In the genomic region with DNA sequence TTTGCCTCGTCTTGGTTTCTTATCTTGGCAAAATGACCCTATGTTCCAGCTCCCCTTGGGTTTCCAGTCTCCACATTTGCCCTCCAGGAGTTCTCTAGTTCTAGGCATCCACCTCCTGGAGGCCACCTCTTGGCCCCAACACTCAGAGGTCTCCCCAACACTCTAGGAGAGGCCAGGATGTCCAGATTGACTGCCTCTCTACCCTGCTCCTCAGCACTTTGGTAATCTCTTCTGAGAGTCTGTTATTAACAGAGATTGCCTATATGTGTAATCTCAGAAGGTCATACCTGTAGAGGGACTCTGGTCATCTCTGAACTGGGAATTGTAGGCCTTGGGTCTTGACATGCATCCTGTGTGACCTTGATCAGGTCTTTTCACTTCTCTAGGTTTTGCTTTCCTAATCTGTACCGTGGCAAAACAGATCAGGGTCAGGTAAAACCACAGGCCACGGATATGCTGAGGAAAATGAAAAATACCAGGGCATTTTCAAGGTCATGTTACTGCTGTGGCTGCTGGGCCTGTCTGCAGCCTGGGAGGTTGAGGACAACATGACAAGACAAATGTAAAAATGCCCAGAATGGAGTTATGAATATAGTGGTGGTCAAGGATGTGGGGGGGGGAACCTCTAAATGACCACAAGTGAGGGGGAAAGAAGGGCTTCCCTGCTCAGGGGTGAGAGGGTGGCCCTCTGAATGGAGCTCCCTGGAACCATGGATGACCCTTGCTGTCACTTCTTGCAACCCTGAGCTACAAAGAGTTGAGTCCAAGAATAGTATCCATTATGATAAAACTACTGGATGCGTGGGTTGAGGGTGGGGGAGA, we compare ENCODE assay signal across 31 cellular contexts. TPM values are rescaled to one million over a fixed set of nuclear protein-coding genes. Genes with fewer than 3 reads are reported as not detected.
DNase-seq lines count a peak whose midpoint lies in the region; ATAC-seq and TF ChIP-seq lines count a peak whose summit lies in the region.
"Had no signal": no experiment of that assay in that cellular context is flagged by ENCODE, and none has a peak within 500 bp of the region (broad histone marks: within the 10 kb centered on the region; RNA-seq: fewer than 3 reads in every experiment).

No MANE protein-coding gene starts in this region.

- H3K4me3 Mint-ChIP-seq in chondrocyte (ENCODE audit: unreplicated experiment) (no peak overlapping the region), GM23338 (no peak overlapping the region)
- H3K4me3 Mint-ChIP-seq: CD14-positive monocyte, mesothelial cell of epicardium, nephron, T-cell had no signal

- no peaks in the 10 kb centered on the region for H3K79me2 ChIP-seq in GM23338 (replicated peaks; ENCODE audit: insufficient read depth)

- H4K20me1 ChIP-seq in GM23338 (replicated peaks; ENCODE audit: insufficient read depth): no peaks in the 10 kb centered on the region

- H3K36me3 Mint-ChIP-seq in chondrocyte (ENCODE audit: low read depth) (no peaks in the 10 kb centered on the region), GM23338 (ENCODE audit: low read depth) (no peaks in the 10 kb centered on the region)
- H3K36me3 Mint-ChIP-seq: activated naive CD4-positive, alpha-beta T cell treated with anti-CD3 and anti-CD28 coated beads, Interleukin-2, amount 50 U/mL, for 72 hours; mesothelial cell of epicardium; T-cell had no signal

- peak; percentile 25 for ATAC-seq in GM18511 (IDR thresholded peaks at IDR 0.05; ENCODE audit: unreplicated experiment)
- ATAC-seq in GM21529 (IDR thresholded peaks at IDR 0.05; ENCODE audit: unreplicated experiment): peak; percentile 37
- no peak for ATAC-seq in GM23338
- ATAC-seq: left ventricle myocardium superior, sciatic nerve, T-cell had no signal

- H3K4me3 ChIP-seq in esophagus muscularis mucosa: no peak overlapping the region
- H3K4me3 ChIP-seq in GM23338: no peak overlapping the region
- H3K4me3 ChIP-seq: HAP-1 had no signal

- intact Hi-C loops in esophagus muscularis mucosa (cut with DNase I): no loop called here

- H3K4me1 ChIP-seq in esophagus muscularis mucosa (no peaks in the 10 kb centered on the region), GM23338 (ENCODE audit: insufficient read depth) (peaks cover 8% of the 10 kb centered on the region)
- H3K4me1 ChIP-seq: HAP-1 had no signal

- H3K27me3 ChIP-seq in esophagus muscularis mucosa (no peaks in the 10 kb centered on the region), GM23338 (ENCODE audit: insufficient read depth) (no peaks in the 10 kb centered on the region)

- WGBS in esophagus muscularis mucosa: 70% methylated on average over 4 of the region's 4 CpGs

- DNase-seq in NAMALWA (ENCODE audit: low spot score): peak; percentile 39
- peak; percentile 62 for DNase-seq in esophagus muscularis mucosa (ENCODE audit: extremely low spot score)
- no peak for DNase-seq in substantia nigra (lab: John Stamatoyannopoulos, UW)
- DNase-seq in chondrocyte (ENCODE audit: low spot score): no peak
- DNase-seq in putamen (ENCODE audit: low spot score): no peak
- DNase-seq in GM23338 (ENCODE audit: low spot score): no peak
- DNase-seq: activated CD4-positive, alpha-beta T cell treated with anti-CD3 and anti-CD28 coated beads for 1 hour; activated CD8-positive, alpha-beta memory T cell treated with anti-CD3 and anti-CD28 coated beads for 24 hours; aorta; foreskin melanocyte; immature natural killer cell; left ventricle myocardium superior; NCI-H1092; NCI-H187 treated with DMSO at 0.1 percent for 48 hours; NCI-H2227 treated with DMSO at 0.1 percent for 48 hours; NCI-H82; OCI-M1; Right ventricle myocardium superior; T-cell had no signal

- H3K4me2 ChIP-seq in GM23338: no peak overlapping the region

- H3K36me3 ChIP-seq in esophagus muscularis mucosa (no peaks in the 10 kb centered on the region), GM23338 (ENCODE audit: insufficient read depth) (no peaks in the 10 kb centered on the region)
- H3K36me3 ChIP-seq: HAP-1 had no signal

- H3K4me1 Mint-ChIP-seq in chondrocyte (ENCODE audit: low read depth) (peaks cover 3% of the 10 kb centered on the region), GM23338 (peaks cover 8% of the 10 kb centered on the region)

- TF ChIP-seq EP300 in esophagus muscularis mucosa (IDR thresholded peaks at IDR 0.05): no peak

- TF ChIP-seq CTCF in esophagus muscularis mucosa (IDR thresholded peaks at IDR 0.05) (no peak), chondrocyte (IDR thresholded peaks at IDR 0.05) (no peak), GM23338 (conservative IDR thresholded peaks at IDR 0.05; ENCODE audit: low read depth in 2 of 2) (no peak)

- no peaks in the 10 kb centered on the region for H3F3A ChIP-seq in GM23338 (replicated peaks; ENCODE audit: low read depth)

- no peaks in the 10 kb centered on the region for H3K9me2 ChIP-seq in GM23338 (ENCODE audit: insufficient read depth)

- H3K9me3 Mint-ChIP-seq in chondrocyte (ENCODE audit: low read depth): no peaks in the 10 kb centered on the region
- H3K9me3 Mint-ChIP-seq in GM23338: no peaks in the 10 kb centered on the region
- H3K9me3 Mint-ChIP-seq: activated naive CD4-positive, alpha-beta T cell treated with anti-CD3 and anti-CD28 coated beads, Interleukin-2, amount 50 U/mL, for 72 hours; immature natural killer cell; mesothelial cell of epicardium; nephron; T-cell had no signal

- peaks cover 28% of the 10 kb centered on the region for H3K27me3 Mint-ChIP-seq in chondrocyte (ENCODE audit: low read depth)
- H3K27me3 Mint-ChIP-seq in GM23338 (ENCODE audit: insufficient read depth, low read depth, poor library complexity): peaks cover 1% of the 10 kb centered on the region

- no peaks in the 10 kb centered on the region for H3K9me3 ChIP-seq in esophagus muscularis mucosa
- H3K9me3 ChIP-seq: HAP-1 had no signal

- no peak overlapping the region for H3K27ac Mint-ChIP-seq in chondrocyte (ENCODE audit: unreplicated experiment)
- H3K27ac Mint-ChIP-seq in GM23338: no peak overlapping the region
- H3K27ac Mint-ChIP-seq: activated naive CD4-positive, alpha-beta T cell treated with anti-CD3 and anti-CD28 coated beads, Interleukin-2, amount 50 U/mL, for 72 hours; mesothelial cell of epicardium; nephron; T-cell had no signal

- no peak for TF ChIP-seq POLR2A in esophagus muscularis mucosa (IDR thresholded peaks at IDR 0.05; ENCODE audit: low read depth)

- H3K27ac ChIP-seq in esophagus muscularis mucosa (replicated peaks in 1 of 4) (no peak overlapping the region), substantia nigra (ENCODE audit: low read depth, low read length, poor library complexity, severe bottlenecking) (no peak overlapping the region), GM23338 (ENCODE audit: low read depth) (no peak overlapping the region)

- H2AFZ ChIP-seq in GM23338: no peak overlapping the region

TF ChIP-seq in GM23338, 12 proteins besides CTCF, POLR2A, EP300 and RAD21 (continues in another document):
- no peak for TF ChIP-seq EZH2phosphoT487 (IDR thresholded peaks at IDR 0.05; ENCODE audit: unreplicated experiment)
- no peak for TF ChIP-seq EZH2 (IDR thresholded peaks at IDR 0.05; ENCODE audit: low read depth, unreplicated experiment)
- no peak for TF ChIP-seq NANOG (IDR thresholded peaks at IDR 0.05; ENCODE audit: borderline replicate concordance)
- no peak for TF ChIP-seq JUNB (IDR thresholded peaks at IDR 0.05; ENCODE audit: unreplicated experiment)
- no peak for TF ChIP-seq ZNF331 (CRISPR knock-in tag; IDR thresholded peaks at IDR 0.05; ENCODE audit: low read depth)
- no peak for TF ChIP-seq CREB1 (CRISPR knock-in tag; IDR thresholded peaks at IDR 0.05; ENCODE audit: low read depth)
- no peak for TF ChIP-seq POLR2AphosphoS5 (IDR thresholded peaks at IDR 0.05; ENCODE audit: low read depth)
- TF ChIP-seq, protein P1, sequence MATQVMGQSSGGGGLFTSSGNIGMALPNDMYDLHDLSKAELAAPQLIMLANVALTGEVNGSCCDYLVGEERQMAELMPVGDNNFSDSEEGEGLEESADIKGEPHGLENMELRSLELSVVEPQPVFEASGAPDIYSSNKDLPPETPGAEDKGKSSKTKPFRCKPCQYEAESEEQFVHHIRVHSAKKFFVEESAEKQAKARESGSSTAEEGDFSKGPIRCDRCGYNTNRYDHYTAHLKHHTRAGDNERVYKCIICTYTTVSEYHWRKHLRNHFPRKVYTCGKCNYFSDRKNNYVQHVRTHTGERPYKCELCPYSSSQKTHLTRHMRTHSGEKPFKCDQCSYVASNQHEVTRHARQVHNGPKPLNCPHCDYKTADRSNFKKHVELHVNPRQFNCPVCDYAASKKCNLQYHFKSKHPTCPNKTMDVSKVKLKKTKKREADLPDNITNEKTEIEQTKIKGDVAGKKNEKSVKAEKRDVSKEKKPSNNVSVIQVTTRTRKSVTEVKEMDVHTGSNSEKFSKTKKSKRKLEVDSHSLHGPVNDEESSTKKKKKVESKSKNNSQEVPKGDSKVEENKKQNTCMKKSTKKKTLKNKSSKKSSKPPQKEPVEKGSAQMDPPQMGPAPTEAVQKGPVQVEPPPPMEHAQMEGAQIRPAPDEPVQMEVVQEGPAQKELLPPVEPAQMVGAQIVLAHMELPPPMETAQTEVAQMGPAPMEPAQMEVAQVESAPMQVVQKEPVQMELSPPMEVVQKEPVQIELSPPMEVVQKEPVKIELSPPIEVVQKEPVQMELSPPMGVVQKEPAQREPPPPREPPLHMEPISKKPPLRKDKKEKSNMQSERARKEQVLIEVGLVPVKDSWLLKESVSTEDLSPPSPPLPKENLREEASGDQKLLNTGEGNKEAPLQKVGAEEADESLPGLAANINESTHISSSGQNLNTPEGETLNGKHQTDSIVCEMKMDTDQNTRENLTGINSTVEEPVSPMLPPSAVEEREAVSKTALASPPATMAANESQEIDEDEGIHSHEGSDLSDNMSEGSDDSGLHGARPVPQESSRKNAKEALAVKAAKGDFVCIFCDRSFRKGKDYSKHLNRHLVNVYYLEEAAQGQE (IDR thresholded peaks at IDR 0.05; ENCODE audit: unreplicated experiment): no peak

RNA-seq across cellular contexts. Expression of a gene that starts 5.0 kb away (rescaled TPM):
- total RNA-seq in esophagus muscularis mucosa (under 1 TPM in 1 of 4 donors, not detected in 3; 0.80 TPM), chondrocyte (not detected in 3 replicates)
- total RNA-seq in GM23338 (2014; rRNA removed; shearing (Covaris generic)): not detected in 2 replicates
- polyA plus RNA-seq in GM23338 (2016; fragmentation: Nextera tagmentation; extraction: Ambion mirVana): not detected in 2 replicates
- total RNA-seq: cardiac septum, epithelial cell of proximal tubule, left ventricle myocardium superior, LHCN-M2, mesothelial cell of epicardium, Right ventricle myocardium superior had no signal

RNA-seq across cellular contexts. Expression of a gene that starts 9.3 kb away (rescaled TPM):
- not detected for total RNA-seq in esophagus muscularis mucosa
- total RNA-seq in chondrocyte: not detected in 3 replicates
- not detected in 2 replicates for total RNA-seq in GM23338 (2014; rRNA removed; shearing (Covaris generic))
- polyA plus RNA-seq in GM23338 (2016; fragmentation: Nextera tagmentation; extraction: Ambion mirVana): 0.59 and 0.70 TPM in 2 replicates
- total RNA-seq: cardiac septum, epithelial cell of proximal tubule, left ventricle myocardium superior, LHCN-M2, mesothelial cell of epicardium, Right ventricle myocardium superior, ureter had no signal

RNA-seq across cellular contexts. Expression of a gene that starts 29.4 kb away (rescaled TPM):
- 1 to 10 TPM in 3 of 4 donors, not detected in 1; 2.1 to 5.8 (median 2.7) TPM for total RNA-seq in esophagus muscularis mucosa
- total RNA-seq in chondrocyte: 4.6 to 8.4 TPM (median 6.2 TPM) in 3 replicates
- 0.54 and 1.3 TPM in 2 replicates for total RNA-seq in GM23338 (2014; rRNA removed; shearing (Covaris generic))
- 0.80 and 0.95 TPM in 2 replicates for polyA plus RNA-seq in GM23338 (2016; fragmentation: Nextera tagmentation; extraction: Ambion mirVana)
- total RNA-seq: epithelial cell of proximal tubule had no signal
- polyA plus RNA-seq: CD14-positive monocyte, immature natural killer cell had no signal

RNA-seq across cellular contexts. Expression of a gene that starts 58.5 kb away (rescaled TPM):
- total RNA-seq in esophagus muscularis mucosa: under 1 TPM in 1 of 4 donors, not detected in 3; 0.19 TPM
- total RNA-seq in chondrocyte: 0.58 to 0.60 TPM in 2 of 3 replicates, not detected in the other
- 0.62 TPM in 1 of 2 replicates, not detected in the other for total RNA-seq in GM23338 (2014; rRNA removed; shearing (Covaris generic))
- polyA plus RNA-seq in GM23338 (2016; fragmentation: Nextera tagmentation; extraction: Ambion mirVana): 0.11 TPM in 1 of 2 replicates, not detected in the other
- total RNA-seq: epithelial cell of proximal tubule had no signal
- polyA plus RNA-seq: CD14-positive monocyte, immature natural killer cell had no signal

Comparison
In these comparisons a context has a peak if more than half of its experiments do, and no peak if none do; other contexts are left out.
1. DNase-seq: peak in NAMALWA (single experiment) and esophagus muscularis mucosa (single experiment); none in substantia nigra (0 of 49), chondrocyte (single experiment), putamen (single experiment) and GM23338 (single experiment).